ENCODE assay signal across 22 cellular contexts in the genomic region with DNA sequence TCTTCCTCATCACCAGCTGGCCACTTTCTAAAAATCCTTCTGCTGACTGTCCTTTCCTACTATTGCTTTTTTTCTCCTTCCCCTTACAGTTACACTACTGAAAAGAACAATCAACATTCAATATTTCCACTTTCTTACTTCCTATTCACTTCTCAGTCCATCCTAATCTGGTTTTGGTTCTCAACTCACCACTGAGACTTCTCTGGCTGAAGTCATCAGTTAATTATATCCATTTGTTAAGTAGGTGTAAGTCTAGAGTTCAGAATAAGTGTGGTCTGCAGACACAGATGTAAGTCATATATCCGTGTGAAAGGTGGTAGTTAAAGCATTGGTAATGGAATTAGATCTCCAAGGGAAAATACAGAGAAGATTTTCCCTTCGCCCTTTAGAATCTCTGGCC. TPM values are rescaled to one million over a fixed set of nuclear protein-coding genes. Genes with fewer than 3 reads are reported as not detected.
"Had no signal": no experiment of that assay in that cellular context is flagged by ENCODE, and none has a peak within 500 bp of the region (broad histone marks: within the 10 kb centered on the region; RNA-seq: fewer than 3 reads in every experiment).

No MANE protein-coding gene starts in this region.

- H3K4me2 ChIP-seq: neural progenitor cell, smooth muscle cell had no signal

- DNase-seq: activated CD4-positive, alpha-beta T cell treated with anti-CD3 and anti-CD28 coated beads, Interleukin-2, amount 10 ng/mL, durations not matched to agents 7 days and 5 days; activated CD8-positive, alpha-beta memory T cell treated with anti-CD3 and anti-CD28 coated beads, Interleukin-2, amount 50 U/mL, for 4 hours; activated effector memory CD4-positive, alpha-beta T cell treated with Interleukin-2 at 50 U/mL for 16 hours; activated T-cell treated with anti-CD3 and anti-CD28 coated beads, Interleukin-2, amount 50 U/mL, for 4 hours; effector CD8-positive, alpha-beta T cell; gastrocnemius medialis; head of caudate nucleus; kidney; left lung; naive B cell; right lobe of liver; stimulated activated CD4-positive, alpha-beta T cell treated with anti-CD3 and anti-CD28 coated beads, Interleukin-4, amount 100 ng/mL, for 1 hour; testis had no signal

- H3K9me3 ChIP-seq: gastrocnemius medialis, left lung, right lobe of liver, testis had no signal

- ATAC-seq: activated CD4-positive, CD25-positive, alpha-beta regulatory T cell treated with anti-CD3 and anti-CD28 coated beads, Interleukin-2, amount 50 U/mL, for 24 hours; activated T-cell treated with anti-CD3 and anti-CD28 coated beads, Interleukin-2, amount 50 U/mL, for 4 hours; gastrocnemius medialis; right lobe of liver had no signal

- H3K27me3 Mint-ChIP-seq: activated CD4-positive, alpha-beta T cell treated with anti-CD3 and anti-CD28 coated beads, Interleukin-2, amount 10 ng/mL, durations not matched to agents 7 days and 5 days; activated naive CD4-positive, alpha-beta T cell treated with anti-CD3 and anti-CD28 coated beads, Interleukin-2, amount 50 U/mL, for 24 hours; dendritic cell treated with granulocyte-macrophage colony-stimulating factor and Interleukin-4, amounts not matched to agents 40 ng/mL and 50 ng/mL, for 4 days; naive B cell; progenitor cell of endocrine pancreas; type B pancreatic cell had no signal

- H3K4me1 ChIP-seq: left lung, neural progenitor cell, right lobe of liver, testis had no signal

- H3K4me1 Mint-ChIP-seq: activated CD4-positive, alpha-beta T cell treated with anti-CD3 and anti-CD28 coated beads, Interleukin-2, amount 10 ng/mL, durations not matched to agents 7 days and 5 days; activated naive CD4-positive, alpha-beta T cell treated with anti-CD3 and anti-CD28 coated beads, Interleukin-2, amount 50 U/mL, for 24 hours; naive B cell; neural progenitor cell had no signal

- H3K4me3 ChIP-seq: gastrocnemius medialis, left lung, neural progenitor cell, right lobe of liver, smooth muscle cell, testis had no signal

- H3K9ac ChIP-seq: neural progenitor cell had no signal

- H3K9me3 Mint-ChIP-seq: activated CD4-positive, alpha-beta T cell treated with anti-CD3 and anti-CD28 coated beads, Interleukin-2, amount 10 ng/mL, durations not matched to agents 7 days and 5 days; activated naive CD4-positive, alpha-beta T cell treated with anti-CD3 and anti-CD28 coated beads, Interleukin-2, amount 50 U/mL, for 24 hours; activated T-cell treated with anti-CD3 and anti-CD28 coated beads, Interleukin-2, amount 50 U/mL, for 4 hours; dendritic cell treated with granulocyte-macrophage colony-stimulating factor and Interleukin-4, amounts not matched to agents 40 ng/mL and 50 ng/mL, for 4 days; neural progenitor cell; type B pancreatic cell had no signal

- H2AFZ ChIP-seq: neural progenitor cell had no signal

- H3K27me3 ChIP-seq: gastrocnemius medialis, left lung, neural progenitor cell, right lobe of liver, testis had no signal

- H3K27ac Mint-ChIP-seq: activated CD4-positive, alpha-beta T cell treated with anti-CD3 and anti-CD28 coated beads, Interleukin-2, amount 10 ng/mL, durations not matched to agents 7 days and 5 days; dendritic cell treated with granulocyte-macrophage colony-stimulating factor and Interleukin-4, amounts not matched to agents 40 ng/mL and 50 ng/mL, for 4 days; neural progenitor cell; progenitor cell of endocrine pancreas; type B pancreatic cell had no signal

- FAIRE-seq: bronchial epithelial cell, kidney had no signal

- H3K4me3 Mint-ChIP-seq: activated CD4-positive, alpha-beta T cell treated with anti-CD3 and anti-CD28 coated beads, Interleukin-2, amount 10 ng/mL, durations not matched to agents 7 days and 5 days; activated naive CD4-positive, alpha-beta T cell treated with anti-CD3 and anti-CD28 coated beads, Interleukin-2, amount 50 U/mL, for 24 hours; activated T-cell treated with anti-CD3 and anti-CD28 coated beads, Interleukin-2, amount 50 U/mL, for 4 hours; dendritic cell treated with granulocyte-macrophage colony-stimulating factor and Interleukin-4, amounts not matched to agents 40 ng/mL and 50 ng/mL, for 4 days; naive B cell; neural progenitor cell; type B pancreatic cell had no signal

- H3K27ac ChIP-seq: left lung, neural progenitor cell, right lobe of liver, testis had no signal

RNA-seq across cellular contexts. Expression of gene CASQ1, which starts 36.2 kb away (rescaled TPM):
- total RNA-seq: activated CD4-positive, alpha-beta T cell treated with anti-CD3 and anti-CD28 coated beads, Interleukin-2, amount 10 ng/mL, durations not matched to agents 7 days and 5 days; activated T-cell treated with anti-CD3 and anti-CD28 coated beads, Interleukin-2, amount 50 U/mL, for 4 hours; bronchial epithelial cell; mononuclear cell; progenitor cell of endocrine pancreas had no signal
- polyA plus RNA-seq: smooth muscle cell had no signal
